11 cellular contexts compared by ENCODE assay signal in genomic region chr5:14463629-14464028, GRCh38.
DNase-seq lines count a peak whose midpoint lies in the region; ATAC-seq, FAIRE-seq and TF ChIP-seq lines count a peak whose summit lies in the region.
"Had no signal": no experiment of that assay in that cellular context is flagged by ENCODE, and none has a peak within 500 bp of the region (broad histone marks: within the 10 kb centered on the region; RNA-seq: fewer than 3 reads in every experiment).

No MANE protein-coding gene starts in this region.

- no peaks in the 10 kb centered on the region for H3K9me3 ChIP-seq in endodermal cell (ENCODE audit: control insufficient read depth, low read length)

- no peak overlapping the region for H3K27ac Mint-ChIP-seq in natural killer cell treated with Interleukin-12 subunit alpha and Interleukin-12 subunit beta and Interleukin-15 and Interleukin-18, amount 100 ng/mL, for 72 hours
- H3K27ac Mint-ChIP-seq in endodermal cell, result no peak overlapping the region

- H3K4me1 Mint-ChIP-seq in natural killer cell treated with Interleukin-12 subunit alpha and Interleukin-12 subunit beta and Interleukin-15 and Interleukin-18, amount 100 ng/mL, for 72 hours (ENCODE audit: low read depth in 2 of 2), result peaks cover 2 to 8% of the 10 kb centered on the region in 2 donors
- peaks cover 22% of the 10 kb centered on the region for H3K4me1 Mint-ChIP-seq in endodermal cell

- 98% methylated on average over 3 of the region's 3 CpGs; no CpG with 5 or more reads in 1 of the 2 experiments for WGBS in endodermal cell (ENCODE audit: insufficient coverage in 1 of 2, insufficient read length in 1 of 2), 2 experiments

- H3K27me3 Mint-ChIP-seq in natural killer cell treated with Interleukin-12 subunit alpha and Interleukin-12 subunit beta and Interleukin-15 and Interleukin-18, amount 100 ng/mL, for 72 hours, result no peaks in the 10 kb centered on the region
- H3K27me3 Mint-ChIP-seq in endodermal cell (ENCODE audit: insufficient read depth), result no peaks in the 10 kb centered on the region
- H3K27me3 Mint-ChIP-seq: IgD-negative memory B cell had no signal

- TF ChIP-seq CTCF in fibroblast of the aortic adventitia (IDR thresholded peaks at IDR 0.05; ENCODE audit: insufficient read depth, low read length) (no peak), endodermal cell (conservative IDR thresholded peaks at IDR 0.05) (no peak)

- no peak overlapping the region for H3K27ac ChIP-seq in endodermal cell (ENCODE audit: low read depth, low read length)

- no peak for ATAC-seq in natural killer cell treated with Interleukin-12 subunit alpha and Interleukin-12 subunit beta and Interleukin-15 and Interleukin-18, amount 100 ng/mL, for 72 hours
- ATAC-seq: activated CD4-positive, CD25-positive, alpha-beta regulatory T cell treated with anti-CD3 and anti-CD28 coated beads, Interleukin-2, amount 50 U/mL, for 24 hours had no signal

- H3K36me3 ChIP-seq in endodermal cell (ENCODE audit: control insufficient read depth, insufficient read depth, low read length), result peaks cover 68% of the 10 kb centered on the region

- no peaks in the 10 kb centered on the region for H3K27me3 ChIP-seq in endodermal cell (ENCODE audit: control insufficient read depth, insufficient read depth, low read length, poor library complexity, severe bottlenecking)

- peak in 2 of 3 experiments; percentile 44 to 73 for DNase-seq in NCI-H1417 (lab: John Stamatoyannopoulos, UW)
- no peak for DNase-seq in NCI-H1417 treated with DMSO at 0.1 percent for 48 hours (lab: John Stamatoyannopoulos, UW)
- peak; percentile 48 for DNase-seq in RCC 7860 (ENCODE audit: low spot score)
- peak; percentile 94 for DNase-seq in fibroblast of the aortic adventitia (ENCODE audit: low read depth)
- DNase-seq in stromal cell of bone marrow (ENCODE audit: low read depth), result peak; percentile 70
- DNase-seq in natural killer cell treated with Interleukin-12 subunit alpha and Interleukin-12 subunit beta and Interleukin-15 and Interleukin-18, amount 100 ng/mL, for 72 hours (ENCODE audit: low spot score), result no peak
- no peak for DNase-seq in hypothalamus (lab: John Stamatoyannopoulos, UW)
- DNase-seq in endodermal cell, result no peak
- DNase-seq: ACHN had no signal

- H3K4me3 ChIP-seq in fibroblast of the aortic adventitia (ENCODE audit: low read depth, low read length) (no peak overlapping the region), endodermal cell (ENCODE audit: low read length) (no peak overlapping the region)

- no peaks in the 10 kb centered on the region for H3K9me3 Mint-ChIP-seq in natural killer cell treated with Interleukin-12 subunit alpha and Interleukin-12 subunit beta and Interleukin-15 and Interleukin-18, amount 100 ng/mL, for 72 hours
- no peaks in the 10 kb centered on the region for H3K9me3 Mint-ChIP-seq in endodermal cell
- H3K9me3 Mint-ChIP-seq: IgD-negative memory B cell had no signal

- H3K4me1 ChIP-seq in endodermal cell (ENCODE audit: control insufficient read depth, insufficient read depth, low read length), result no peaks in the 10 kb centered on the region

- H3K9ac ChIP-seq in endodermal cell (ENCODE audit: extremely low read depth, low read length, poor library complexity, severe bottlenecking), result no peak overlapping the region

- peaks cover 4% of the 10 kb centered on the region for H3K36me3 Mint-ChIP-seq in natural killer cell treated with Interleukin-12 subunit alpha and Interleukin-12 subunit beta and Interleukin-15 and Interleukin-18, amount 100 ng/mL, for 72 hours
- peaks cover 44% of the 10 kb centered on the region for H3K36me3 Mint-ChIP-seq in endodermal cell (ENCODE audit: low read depth)

- FAIRE-seq in RCC 7860 (lab: Jason Lieb, UNC), result no peak

- no peak overlapping the region for H3K4me3 Mint-ChIP-seq in natural killer cell treated with Interleukin-12 subunit alpha and Interleukin-12 subunit beta and Interleukin-15 and Interleukin-18, amount 100 ng/mL, for 72 hours
- H3K4me3 Mint-ChIP-seq in endodermal cell, result no peak overlapping the region

Comparison
In these comparisons a context has a peak if more than half of its experiments do, and no peak if none do; other contexts are left out.
1. DNase-seq: peak in NCI-H1417 (2 of 3), RCC 7860 (single experiment), fibroblast of the aortic adventitia (single experiment) and stromal cell of bone marrow (single experiment); none in NCI-H1417 treated with DMSO at 0.1 percent for 48 hours (single experiment), natural killer cell treated with Interleukin-12 subunit alpha and Interleukin-12 subunit beta and Interleukin-15 and Interleukin-18, amount 100 ng/mL, for 72 hours (single experiment), hypothalamus (0 of 51) and endodermal cell (single experiment).